ENCODE assay signal across 31 cellular contexts in the genomic region with DNA sequence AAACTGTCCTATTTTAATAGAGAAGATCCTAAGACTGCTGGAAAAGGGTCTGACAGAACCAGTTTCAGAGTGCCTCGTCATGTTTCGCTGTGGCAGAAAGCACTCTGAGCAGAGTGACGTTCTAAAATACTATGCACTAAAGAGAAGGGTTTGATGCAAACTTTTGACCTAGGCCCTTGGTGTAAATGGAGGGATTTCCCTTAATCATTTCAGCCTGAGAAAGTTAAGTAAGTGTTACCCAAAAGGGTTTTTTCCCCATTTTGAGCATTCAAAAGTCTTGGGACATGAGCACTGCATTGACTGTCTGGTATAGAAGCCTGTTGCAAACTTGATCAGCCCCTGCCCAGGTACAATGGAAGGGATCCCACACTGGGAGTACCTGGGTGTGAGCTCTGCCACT.
"Had no signal": no experiment of that assay in that cellular context is flagged by ENCODE, and none has a peak within 500 bp of the region (broad histone marks: within the 10 kb centered on the region; RNA-seq: fewer than 3 reads in every experiment).

No MANE protein-coding gene starts in this region.

- H3K27ac Mint-ChIP-seq: activated B cell treated with CpG ODN at 0.5 μM for 24 hours; activated CD8-positive, alpha-beta T cell treated with anti-CD3 and anti-CD28 coated beads for 36 hours; activated naive CD4-positive, alpha-beta T cell treated with anti-CD3 and anti-CD28 coated beads for 36 hours; activated naive CD4-positive, alpha-beta T cell treated with anti-CD3 and anti-CD28 coated beads, Interleukin-2, amount 50 U/mL, for 24 hours; activated naive CD8-positive, alpha-beta T cell treated with anti-CD3 and anti-CD28 coated beads for 36 hours; activated naive CD8-positive, alpha-beta T cell treated with anti-CD3 and anti-CD28 coated beads, Interleukin-2, amount 50 U/mL, for 24 hours; activated T-helper 2 cell treated with anti-CD3 and anti-CD28 coated beads, Interferon-gamma antibody, Interleukin-2, Interleukin-4, amounts not matched to agents 10 μg/mL and 5 μg/mL and 100 μg/mL, durations not matched to agents 14 hours and 24 hours and 36 hours; effector memory CD8-positive, alpha-beta T cell; T-helper 2 cell treated with Interferon-gamma antibody and Interleukin-4, amounts not matched to agents 5 μg/mL and 100 μg/mL, for 36 hours had no signal

- H3K9me3 Mint-ChIP-seq: activated B cell treated with CpG ODN at 0.5 μM for 24 hours; activated T-helper 2 cell treated with anti-CD3 and anti-CD28 coated beads, Interferon-gamma antibody, Interleukin-2, Interleukin-4, amounts not matched to agents 10 μg/mL and 5 μg/mL and 100 μg/mL, durations not matched to agents 14 hours and 24 hours and 36 hours; T-helper 2 cell treated with Interferon-gamma antibody and Interleukin-4, amounts not matched to agents 5 μg/mL and 100 μg/mL, for 36 hours had no signal

- H3K4me1 Mint-ChIP-seq: activated B cell treated with CpG ODN at 0.5 μM for 24 hours; activated naive CD4-positive, alpha-beta T cell treated with anti-CD3 and anti-CD28 coated beads, Interleukin-2, amount 50 U/mL, for 24 hours; activated naive CD8-positive, alpha-beta T cell treated with anti-CD3 and anti-CD28 coated beads for 36 hours; activated naive CD8-positive, alpha-beta T cell treated with anti-CD3 and anti-CD28 coated beads, Interleukin-2, amount 50 U/mL, for 24 hours had no signal

- H3K4me3 Mint-ChIP-seq: activated B cell treated with CpG ODN at 0.5 μM for 24 hours; activated CD8-positive, alpha-beta T cell treated with anti-CD3 and anti-CD28 coated beads for 36 hours; activated naive CD4-positive, alpha-beta T cell treated with anti-CD3 and anti-CD28 coated beads for 36 hours; activated naive CD4-positive, alpha-beta T cell treated with anti-CD3 and anti-CD28 coated beads, Interleukin-2, amount 50 U/mL, for 24 hours; activated naive CD8-positive, alpha-beta T cell treated with anti-CD3 and anti-CD28 coated beads for 36 hours; activated naive CD8-positive, alpha-beta T cell treated with anti-CD3 and anti-CD28 coated beads, Interleukin-2, amount 50 U/mL, for 24 hours; activated T-cell treated with anti-CD3 and anti-CD28 coated beads, Interleukin-2, amount 50 U/mL, for 4 hours; effector memory CD8-positive, alpha-beta T cell; T-helper 2 cell treated with Interferon-gamma antibody and Interleukin-4, amounts not matched to agents 5 μg/mL and 100 μg/mL, for 36 hours had no signal

- ATAC-seq: activated CD4-positive, CD25-positive, alpha-beta regulatory T cell treated with anti-CD3 and anti-CD28 coated beads, Interleukin-2, amount 50 U/mL, for 24 hours; activated CD8-positive, alpha-beta T cell treated with anti-CD3 and anti-CD28 coated beads for 36 hours; activated naive CD8-positive, alpha-beta T cell treated with anti-CD3 and anti-CD28 coated beads, Interleukin-2, amount 50 U/mL, for 24 hours; activated T-cell treated with anti-CD3 and anti-CD28 coated beads, Interleukin-2, amount 50 U/mL, for 4 hours; body of pancreas; effector memory CD8-positive, alpha-beta T cell; foreskin keratinocyte; gastrocnemius medialis; heart left ventricle had no signal

- DNase-seq: activated B cell treated with CpG ODN at 0.5 μM for 24 hours; activated CD4-positive, alpha-beta T cell treated with anti-CD3 and anti-CD28 coated beads for 48 hours; activated CD4-positive, alpha-beta T cell treated with anti-CD3 and anti-CD28 coated beads, Interleukin-2, amount 50 U/mL, for 1 hour; activated CD4-positive, alpha-beta T cell treated with anti-CD3 and anti-CD28 coated beads, Interleukin-2, amount 50 U/mL, for 48 hours; activated CD8-positive, alpha-beta memory T cell treated with anti-CD3 and anti-CD28 coated beads for 24 hours; activated CD8-positive, alpha-beta T cell treated with anti-CD3 and anti-CD28 coated beads for 36 hours; activated effector memory CD4-positive, alpha-beta T cell treated with anti-CD3 and anti-CD28 coated beads, Interleukin-2, amount 50 U/mL, for 16 hours; activated naive CD4-positive, alpha-beta T cell treated with anti-CD3 and anti-CD28 coated beads for 36 hours; activated naive CD8-positive, alpha-beta T cell treated with anti-CD3 and anti-CD28 coated beads for 36 hours; activated naive CD8-positive, alpha-beta T cell treated with anti-CD3 and anti-CD28 coated beads, Interleukin-2, amount 50 U/mL, for 24 hours; activated T-cell treated with anti-CD3 and anti-CD28 coated beads, Interleukin-2, amount 50 U/mL, for 4 hours; adrenal gland; amygdala; aorta; body of pancreas; caudate nucleus; cortex of kidney; dermis blood vessel endothelial cell; effector CD4-positive, alpha-beta T cell; effector memory CD8-positive, alpha-beta T cell; erythroblast; foreskin keratinocyte; gastrocnemius medialis; glutamatergic neuron; heart left ventricle; T1000; WERI-Rb-1 had no signal

- H3K27me3 Mint-ChIP-seq: activated B cell treated with CpG ODN at 0.5 μM for 24 hours; activated CD8-positive, alpha-beta T cell treated with anti-CD3 and anti-CD28 coated beads for 36 hours; activated naive CD4-positive, alpha-beta T cell treated with anti-CD3 and anti-CD28 coated beads, Interleukin-2, amount 50 U/mL, for 24 hours; activated naive CD8-positive, alpha-beta T cell treated with anti-CD3 and anti-CD28 coated beads, Interleukin-2, amount 50 U/mL, for 24 hours; effector memory CD8-positive, alpha-beta T cell had no signal

- H3K36me3 Mint-ChIP-seq: activated naive CD4-positive, alpha-beta T cell treated with anti-CD3 and anti-CD28 coated beads, Interleukin-2, amount 50 U/mL, for 24 hours; activated naive CD8-positive, alpha-beta T cell treated with anti-CD3 and anti-CD28 coated beads for 36 hours had no signal
